10 cellular contexts compared by ENCODE assay signal in genomic region chr1:214558002-214558770, GRCh38. TPM values are rescaled to one million over a fixed set of nuclear protein-coding genes. Genes with fewer than 3 reads are reported as not detected.
DNase-seq lines count a peak whose midpoint lies in the region; ATAC-seq and TF ChIP-seq lines count a peak whose summit lies in the region.
"Had no signal": no experiment of that assay in that cellular context is flagged by ENCODE, and none has a peak within 500 bp of the region (broad histone marks: within the 10 kb centered on the region; RNA-seq: fewer than 3 reads in every experiment).

No MANE protein-coding gene starts in this region.

- H3F3A ChIP-seq in smooth muscle cell (ENCODE audit: low read depth) = peaks cover 8% of the 10 kb centered on the region

- no peak overlapping the region for H3K4me3 ChIP-seq in smooth muscle cell

- peaks cover 16% of the 10 kb centered on the region for H3K4me1 ChIP-seq in smooth muscle cell (ENCODE audit: low read depth)

- H3K27ac ChIP-seq in smooth muscle cell (ENCODE audit: low read depth) = peak overlapping the region; percentile 62

- no peaks in the 10 kb centered on the region for H4K20me1 ChIP-seq in smooth muscle cell (ENCODE audit: low read depth)

- peak overlapping the region; percentile 5 for H2AFZ ChIP-seq in smooth muscle cell (ENCODE audit: low read depth)

- DNase-seq in SKM-1 treated with dmso at 0.1 percent for 144 hours (lab: John Stamatoyannopoulos, UW; ENCODE audit: unreplicated experiment) (peak; percentile 52), SKM-1 (lab: John Stamatoyannopoulos, UW; ENCODE audit: unreplicated experiment) (no peak), KBM-7 (peak; percentile 60), dedifferentiated amniotic fluid mesenchymal stem cell (ENCODE audit: extremely low spot score) (peak; percentile 26), smooth muscle cell (lab: John Stamatoyannopoulos, UW; ENCODE audit: unreplicated experiment) (no peak)
- DNase-seq in stimulated activated naive CD4-positive, alpha-beta T cell (lab: John Stamatoyannopoulos, UW) = no peak
- DNase-seq: activated CD4-positive, alpha-beta T cell treated with anti-CD3 and anti-CD28 coated beads for 4 hours; NCI-H2029 treated with DMSO at 0.1 percent for 48 hours had no signal

- H3K9me3 ChIP-seq in smooth muscle cell (replicated peaks; ENCODE audit: low read depth) = no peaks in the 10 kb centered on the region

- WGBS in smooth muscle cell (ENCODE audit: low lambda C conversion rate) = 47% methylated on average over 8 of the region's 8 CpGs

- ATAC-seq in HG03457 (IDR thresholded peaks at IDR 0.05; ENCODE audit: unreplicated experiment) (no peak), HG02973 (IDR thresholded peaks at IDR 0.05; ENCODE audit: unreplicated experiment) (no peak)

- H3K36me3 ChIP-seq in smooth muscle cell (ENCODE audit: low read depth) = no peaks in the 10 kb centered on the region

- H3K79me2 ChIP-seq in smooth muscle cell (ENCODE audit: low read depth) = no peaks in the 10 kb centered on the region

- in situ Hi-C loops in KBM-7 (cut with MboI; ENCODE audit: low pct_unique_long_range_greater_than_20kb, low sequenced_read_pairs) = no loop called here

- H3K27me3 ChIP-seq in smooth muscle cell (ENCODE audit: low read depth) = no peaks in the 10 kb centered on the region

- no peak overlapping the region for H3K9ac ChIP-seq in smooth muscle cell (ENCODE audit: low read depth)

- peak overlapping the region; percentile 52 for H3K4me2 ChIP-seq in smooth muscle cell

- TF ChIP-seq CTCF in smooth muscle cell (IDR thresholded peaks at IDR 0.05; ENCODE audit: borderline replicate concordance, insufficient read depth, poor library complexity, severe bottlenecking) = no peak

RNA-seq across cellular contexts. Expression of gene PTPN14, which starts 6.8 kb away (rescaled TPM):
- 28.6 and 28.9 TPM in 2 replicates for total RNA-seq in smooth muscle cell
- 13.7 and 13.9 TPM in 2 replicates for polyA plus RNA-seq in smooth muscle cell

RNA-seq across cellular contexts. Expression of gene CENPF, which starts 44.8 kb away (rescaled TPM):
- 7.4 and 10.1 TPM in 2 replicates for total RNA-seq in smooth muscle cell
- polyA plus RNA-seq in smooth muscle cell = 8.3 and 11.3 TPM in 2 replicates

Comparison
In these comparisons a context has a peak if more than half of its experiments do, and no peak if none do; other contexts are left out.
1. DNase-seq: peak in SKM-1 treated with dmso at 0.1 percent for 144 hours (single experiment), KBM-7 (single experiment) and dedifferentiated amniotic fluid mesenchymal stem cell (single experiment); none in SKM-1 (single experiment), smooth muscle cell (single experiment) and stimulated activated naive CD4-positive, alpha-beta T cell (0 of 6).